ENCODE assay signal across 17 cellular contexts in genomic region chr10:89347706-89348457, GRCh38. TPM values are rescaled to one million over a fixed set of nuclear protein-coding genes. Genes with fewer than 3 reads are reported as not detected.
DNase-seq lines count a peak whose midpoint lies in the region; ATAC-seq, FAIRE-seq and TF ChIP-seq lines count a peak whose summit lies in the region.
"Had no signal": no experiment of that assay in that cellular context is flagged by ENCODE, and none has a peak within 500 bp of the region (broad histone marks: within the 10 kb centered on the region; RNA-seq: fewer than 3 reads in every experiment).

No MANE protein-coding gene starts in this region.

- H3K36me3 ChIP-seq in GM12878 (ENCODE audit: control insufficient read depth in 2 of 2, insufficient read depth in 2 of 2, low read length in 1 of 2) (no peaks in the 10 kb centered on the region), kidney (ENCODE audit: control insufficient read depth in 1 of 2, insufficient read depth in 2 of 2, low read length in 2 of 2) (no peaks in the 10 kb centered on the region)

- SMC1A ChIA-PET in GM12878 (lab: Charles Lee; ENCODE audit: uncharacterized antibody, unreplicated experiment) = interaction anchor here (0.7 to 8.3 kb wide), 7 partner anchors 10 to 53 kb away, joined by 3 to 97 read pairs (median 5); partner anchors contain the start of gene IFIT1

- intact Hi-C loops in GM12878 (cut with micrococcal nuclease; ENCODE audit: unreplicated experiment) (no loop called here), kidney (cut with DNase I) (no loop called here)

- H3K4me3 ChIP-seq in GM12878 (no peak overlapping the region), kidney (ENCODE audit: low read length in 2 of 2) (no peak overlapping the region), skin epidermis (no peak overlapping the region)

- CTCF ChIA-PET in GM12878 (lab: Yijun Ruan, JAX) = interaction anchor here (1.0 to 4.5 kb wide), 3 partner anchors 7 to 21 kb away, joined by 3 to 39 read pairs (median 3); no protein-coding TSS in a partner anchor

- in situ Hi-C loops in GM12878 (cut with MboI) = no loop called here

- no peak for DNase-seq in GM19239 (ENCODE audit: insufficient read length, low spot score)
- DNase-seq in GM12878 (ENCODE audit: low read depth, low spot score) = no peak
- no peak for DNase-seq in kidney
- DNase-seq in GM19238 (ENCODE audit: insufficient read length, low spot score) = no peak
- DNase-seq: activated CD4-positive, alpha-beta T cell treated with anti-CD3 and anti-CD28 coated beads, Interleukin-2, amount 10 ng/mL, durations not matched to agents 7 days and 5 days; activated effector memory CD4-positive, alpha-beta T cell treated with Interleukin-2 at 50 U/mL for 16 hours; foreskin fibroblast; GF-D8; stimulated activated CD4-positive, alpha-beta T cell treated with anti-CD3 and anti-CD28 coated beads, Interleukin-2, amount 100 ng/mL, for 24 hours; stimulated activated naive CD4-positive, alpha-beta T cell treated with Interleukin-2 at 50 U/mL for 16 hours had no signal

- H3K27me3 ChIP-seq in GM12878 (replicated peaks in 1 of 2; ENCODE audit: control insufficient read depth in 2 of 2, insufficient read depth in 2 of 2, low read length in 1 of 2) = no peaks in the 10 kb centered on the region

- WGBS in GM12878 (ENCODE audit: insufficient coverage, insufficient replicate concordance, low lambda C conversion rate, missing lambda C conversion rate) = 49% methylated on average over 7 of the region's 7 CpGs

- ATAC-seq in GM12878 (no peak), HG02759 (IDR thresholded peaks at IDR 0.05; ENCODE audit: unreplicated experiment) (no peak), HG02970 (IDR thresholded peaks at IDR 0.05; ENCODE audit: low FRiP score, unreplicated experiment) (no peak), HG03378 (IDR thresholded peaks at IDR 0.05; ENCODE audit: unreplicated experiment) (no peak)

- BruUV-seq in GM12878 (replicated peaks; lab: Mats Ljungman, UMichigan) = no TSS peak

- TF ChIP-seq CTCF in GM12878 (IDR thresholded peaks at IDR 0.05 in 2 of 3, conservative IDR thresholded peaks at IDR 0.05 in 1 of 3; ENCODE audit: control insufficient read depth in 2 of 3, extremely low read depth in 1 of 3, insufficient read depth in 1 of 3, low read depth in 3 of 3, low read length in 3 of 3) (no peak), kidney (IDR thresholded peaks at IDR 0.05; ENCODE audit: borderline replicate concordance, extremely low read depth, insufficient read depth) (no peak)

- peak overlapping the region; percentile 67 for H2AFZ ChIP-seq in GM12878 (ENCODE audit: control insufficient read depth, low read depth, low read length)

- TF ChIP-seq RAD21 in GM12878 (IDR thresholded peaks at IDR 0.05; ENCODE audit: insufficient read depth, low read depth, low read length) = no peak

- peak overlapping the region; percentile 62 for H3K27ac ChIP-seq in GM12878 (ENCODE audit: control insufficient read depth, insufficient read depth)
- peak overlapping the region; percentile 95 to 97 for H3K27ac ChIP-seq in kidney (ENCODE audit: low read depth in 2 of 2, low read length in 2 of 2)
- H3K27ac ChIP-seq in skin epidermis = peak overlapping the region in 13 of 21 experiments; percentile 5 to 76 (median 52)

- no peak for TF ChIP-seq POLR2A in GM12878 (IDR thresholded peaks at IDR 0.05; ENCODE audit: low read depth, low read length)

- H3K4me2 ChIP-seq in GM12878 (ENCODE audit: control insufficient read depth, insufficient read depth) = peak overlapping the region; percentile 46

- H3K9me3 ChIP-seq in GM12878 (replicated peaks; ENCODE audit: control insufficient read depth, insufficient read depth, low read length) (no peaks in the 10 kb centered on the region), kidney (ENCODE audit: control insufficient read depth in 1 of 2, low read length in 2 of 2) (no peaks in the 10 kb centered on the region)

- POLR2A ChIA-PET in GM12878 (lab: Charles Lee) = interaction anchor here (1.1 to 1.3 kb wide), 2 partner anchors 11 to 21 kb away, joined by 3 to 4 read pairs; no protein-coding TSS in a partner anchor

- FAIRE-seq in GM19239 (lab: Jason Lieb, UNC) (peak; percentile 86), GM12878 (lab: Jason Lieb, UNC) (no peak), kidney (lab: Jason Lieb, UNC) (no peak)

- H3K9ac ChIP-seq in GM12878 (ENCODE audit: control insufficient read depth, insufficient read depth, low read length) (peak overlapping the region; percentile 39; the same call in 1 of the 2 replicates), kidney (ENCODE audit: low read length in 2 of 2) (peak overlapping the region; percentile 27 to 49)

- no peak; a peak in 1 of 4 replicates for TF ChIP-seq EP300 in GM12878 (IDR thresholded peaks at IDR 0.05; ENCODE audit: borderline replicate concordance in 1 of 2, control insufficient read depth in 1 of 2, low read depth in 2 of 2, low read length in 2 of 2)

- RAD21 ChIA-PET in GM12878 (lab: Charles Lee; ENCODE audit: unreplicated experiment) = interaction anchor here (1.8 to 4.1 kb wide), 2 partner anchors 16 to 21 kb away, joined by 5 to 23 read pairs; no protein-coding TSS in a partner anchor

- H4K20me1 ChIP-seq in GM12878 (ENCODE audit: control insufficient read depth, insufficient read depth) = no peaks in the 10 kb centered on the region

- H3K4me1 ChIP-seq in GM12878 (ENCODE audit: control insufficient read depth, insufficient read depth, low read length) (peaks cover 45% of the 10 kb centered on the region), kidney (ENCODE audit: control insufficient read depth in 1 of 2, insufficient read depth in 1 of 2, low read depth in 1 of 2, low read length in 2 of 2) (peaks cover 38 to 67% of the 10 kb centered on the region in 2 donors)

- no peaks in the 10 kb centered on the region for H3K79me2 ChIP-seq in GM12878 (ENCODE audit: control insufficient read depth, insufficient read depth, low read length)

RNA-seq across cellular contexts. Expression of gene IFIT3, which starts 20.1 kb away (rescaled TPM):
- 40.3 and 42.2 TPM in 2 replicates for total RNA-seq in GM12878 (2013; cell fraction: nucleolus; rRNA removed)
- 39.1 and 55.0 TPM in 2 replicates for total RNA-seq in GM12878 (2014; rRNA removed)
- 67.3 and 79.1 TPM in 2 replicates for total RNA-seq in GM12878 (2014; rRNA removed; fragmentation: Illumina TruSeq; extraction: Trizol)
- 38.9 and 44.4 TPM in 2 replicates for total RNA-seq in GM12878 (2021)
- polyA plus RNA-seq in GM12878 (2011; ENCODE audit: low read depth) = 48.9 TPM
- polyA plus RNA-seq in GM12878 (2011; rRNA removed) = 30.8 and 39.2 TPM in 2 replicates
- 14.8 and 16.3 TPM in 2 replicates for polyA plus RNA-seq in GM12878 (2011; cell fraction: cytosol; rRNA removed)
- polyA plus RNA-seq in GM12878 (2011; cell fraction: nucleus; rRNA removed) = 5.0 and 7.4 TPM in 2 replicates
- 50.2 and 51.6 TPM in 2 replicates for polyA plus RNA-seq in GM12878 (2012)
- polyA plus RNA-seq in GM12878 (2014; fragmentation: Illumina TruSeq; extraction: Trizol) = 70.2 and 91.4 TPM in 2 replicates
- polyA plus RNA-seq in GM12878 (2014; fragmentation: Nextera tagmentation; extraction: Ambion mirVana) = 10 to 100 TPM; 27.0 to 50.4 TPM
- 35.8 and 52.1 TPM in 2 replicates for polyA plus RNA-seq in GM12878 (2014; rRNA removed)
- 10 to 100 TPM; 51.7 to 53.0 TPM for polyA plus RNA-seq in GM12878 (2016; fragmentation: Nextera tagmentation; extraction: Ambion mirVana)
- 11.8 and 18.6 TPM in 2 replicates for polyA minus RNA-seq in GM12878 (2011; rRNA and poly(A)+ RNA removed)
- 8.5 and 9.2 TPM in 2 replicates for polyA minus RNA-seq in GM12878 (2011; cell fraction: cytosol; rRNA and poly(A)+ RNA removed)
- 4.0 and 6.0 TPM in 2 replicates for polyA minus RNA-seq in GM12878 (2011; cell fraction: nucleus; rRNA and poly(A)+ RNA removed)
- 20.1 TPM for total RNA-seq in kidney
- polyA plus RNA-seq in kidney (ENCODE audit: insufficient read depth, low read depth, low replicate concordance) = 14.7 TPM

RNA-seq across cellular contexts. Expression of gene IFIT1B, which starts 30.0 kb away (rescaled TPM):
- total RNA-seq in GM12878 (2013; cell fraction: nucleolus; rRNA removed) = not detected in 2 replicates
- total RNA-seq in GM12878 (2014; rRNA removed) = not detected in 2 replicates
- not detected in 2 replicates for total RNA-seq in GM12878 (2014; rRNA removed; fragmentation: Illumina TruSeq; extraction: Trizol)
- total RNA-seq in GM12878 (2021) = not detected in 2 replicates
- not detected for polyA plus RNA-seq in GM12878 (2011; ENCODE audit: low read depth)
- polyA plus RNA-seq in GM12878 (2011; rRNA removed) = not detected in 2 replicates
- not detected in 2 replicates for polyA plus RNA-seq in GM12878 (2011; cell fraction: cytosol; rRNA removed)
- not detected in 2 replicates for polyA plus RNA-seq in GM12878 (2011; cell fraction: nucleus; rRNA removed)
- polyA plus RNA-seq in GM12878 (2012) = not detected in 2 replicates
- 0.17 TPM in 1 of 2 replicates, not detected in the other for polyA plus RNA-seq in GM12878 (2014; fragmentation: Illumina TruSeq; extraction: Trizol)
- polyA plus RNA-seq in GM12878 (2014; fragmentation: Nextera tagmentation; extraction: Ambion mirVana) = under 1 TPM in 1 of 2 experiments, not detected in 1; 0.04 TPM
- not detected in 2 replicates for polyA plus RNA-seq in GM12878 (2014; rRNA removed)
- not detected for polyA plus RNA-seq in GM12878 (2016; fragmentation: Nextera tagmentation; extraction: Ambion mirVana)
- polyA minus RNA-seq in GM12878 (2011; rRNA and poly(A)+ RNA removed) = 0.15 TPM in 1 of 2 replicates, not detected in the other
- not detected in 2 replicates for polyA minus RNA-seq in GM12878 (2011; cell fraction: cytosol; rRNA and poly(A)+ RNA removed)
- not detected in 2 replicates for polyA minus RNA-seq in GM12878 (2011; cell fraction: nucleus; rRNA and poly(A)+ RNA removed)
- total RNA-seq in kidney = not detected
- polyA plus RNA-seq in kidney (ENCODE audit: insufficient read depth, low read depth, low replicate concordance) = not detected
- total RNA-seq: activated CD4-positive, alpha-beta T cell treated with anti-CD3 and anti-CD28 coated beads, Interleukin-2, amount 10 ng/mL, durations not matched to agents 7 days and 5 days; kidney epithelial cell; OCI-LY7 had no signal
- polyA plus RNA-seq: CD14-positive monocyte had no signal

RNA-seq across cellular contexts. Expression of gene IFIT1, which starts 44.5 kb away (rescaled TPM):
- total RNA-seq in GM12878 (2013; cell fraction: nucleolus; rRNA removed) = 2.5 and 3.2 TPM in 2 replicates
- total RNA-seq in GM12878 (2014; rRNA removed) = 19.7 and 29.8 TPM in 2 replicates
- 32.0 and 39.2 TPM in 2 replicates for total RNA-seq in GM12878 (2014; rRNA removed; fragmentation: Illumina TruSeq; extraction: Trizol)
- 18.8 and 22.5 TPM in 2 replicates for total RNA-seq in GM12878 (2021)
- polyA plus RNA-seq in GM12878 (2011; ENCODE audit: low read depth) = 18.2 TPM
- 23.4 and 36.6 TPM in 2 replicates for polyA plus RNA-seq in GM12878 (2011; rRNA removed)
- polyA plus RNA-seq in GM12878 (2011; cell fraction: cytosol; rRNA removed) = 6.9 and 8.8 TPM in 2 replicates
- polyA plus RNA-seq in GM12878 (2011; cell fraction: nucleus; rRNA removed) = 9.0 and 10.0 TPM in 2 replicates
- 16.1 and 18.3 TPM in 2 replicates for polyA plus RNA-seq in GM12878 (2012)
- polyA plus RNA-seq in GM12878 (2014; fragmentation: Illumina TruSeq; extraction: Trizol) = 31.5 and 44.4 TPM in 2 replicates
- 10 to 100 TPM; 28.9 to 37.2 TPM for polyA plus RNA-seq in GM12878 (2014; fragmentation: Nextera tagmentation; extraction: Ambion mirVana)
- 17.5 and 21.3 TPM in 2 replicates for polyA plus RNA-seq in GM12878 (2014; rRNA removed)
- polyA plus RNA-seq in GM12878 (2016; fragmentation: Nextera tagmentation; extraction: Ambion mirVana) = 10 to 100 TPM; 13.9 to 16.1 TPM
- polyA minus RNA-seq in GM12878 (2011; rRNA and poly(A)+ RNA removed) = 6.9 and 8.9 TPM in 2 replicates
- 3.3 and 4.0 TPM in 2 replicates for polyA minus RNA-seq in GM12878 (2011; cell fraction: cytosol; rRNA and poly(A)+ RNA removed)
- 2.1 and 3.2 TPM in 2 replicates for polyA minus RNA-seq in GM12878 (2011; cell fraction: nucleus; rRNA and poly(A)+ RNA removed)
- 16.9 TPM for total RNA-seq in kidney
- 40.9 TPM for polyA plus RNA-seq in kidney (ENCODE audit: insufficient read depth, low read depth, low replicate concordance)
- total RNA-seq: OCI-LY7 had no signal

RNA-seq across cellular contexts. Expression of gene IFIT2, which starts 46.0 kb away (rescaled TPM):
- total RNA-seq in GM12878 (2013; cell fraction: nucleolus; rRNA removed) = 7.9 and 8.2 TPM in 2 replicates
- total RNA-seq in GM12878 (2014; rRNA removed) (5.2 and 6.8 TPM in 2 replicates), GM12878 (2014; rRNA removed; fragmentation: Illumina TruSeq; extraction: Trizol) (10.7 and 13.4 TPM in 2 replicates), GM12878 (2021) (7.1 and 9.0 TPM in 2 replicates), kidney (12.2 TPM)
- 6.5 TPM for polyA plus RNA-seq in GM12878 (2011; ENCODE audit: low read depth)
- polyA plus RNA-seq in GM12878 (2011; rRNA removed) (9.4 and 15.7 TPM in 2 replicates), GM12878 (2014; fragmentation: Illumina TruSeq; extraction: Trizol) (9.6 and 15.0 TPM in 2 replicates), GM12878 (2014; fragmentation: Nextera tagmentation; extraction: Ambion mirVana) (10 to 100 TPM; 11.8 to 14.8 TPM), GM12878 (2014; rRNA removed) (5.0 and 8.1 TPM in 2 replicates), GM12878 (2016; fragmentation: Nextera tagmentation; extraction: Ambion mirVana) (1 to 10 TPM; 9.8 to 9.9 TPM), kidney (ENCODE audit: insufficient read depth, low read depth, low replicate concordance) (6.9 TPM)
- 3.3 and 3.7 TPM in 2 replicates for polyA plus RNA-seq in GM12878 (2011; cell fraction: cytosol; rRNA removed)
- 3.8 and 4.6 TPM in 2 replicates for polyA plus RNA-seq in GM12878 (2011; cell fraction: nucleus; rRNA removed)
- polyA plus RNA-seq in GM12878 (2012) = 6.9 and 13.1 TPM in 2 replicates
- 5.8 and 7.8 TPM in 2 replicates for polyA minus RNA-seq in GM12878 (2011; rRNA and poly(A)+ RNA removed)
- 1.9 and 2.1 TPM in 2 replicates for polyA minus RNA-seq in GM12878 (2011; cell fraction: cytosol; rRNA and poly(A)+ RNA removed)
- 4.7 and 5.1 TPM in 2 replicates for polyA minus RNA-seq in GM12878 (2011; cell fraction: nucleus; rRNA and poly(A)+ RNA removed)
